In the genomic region with DNA sequence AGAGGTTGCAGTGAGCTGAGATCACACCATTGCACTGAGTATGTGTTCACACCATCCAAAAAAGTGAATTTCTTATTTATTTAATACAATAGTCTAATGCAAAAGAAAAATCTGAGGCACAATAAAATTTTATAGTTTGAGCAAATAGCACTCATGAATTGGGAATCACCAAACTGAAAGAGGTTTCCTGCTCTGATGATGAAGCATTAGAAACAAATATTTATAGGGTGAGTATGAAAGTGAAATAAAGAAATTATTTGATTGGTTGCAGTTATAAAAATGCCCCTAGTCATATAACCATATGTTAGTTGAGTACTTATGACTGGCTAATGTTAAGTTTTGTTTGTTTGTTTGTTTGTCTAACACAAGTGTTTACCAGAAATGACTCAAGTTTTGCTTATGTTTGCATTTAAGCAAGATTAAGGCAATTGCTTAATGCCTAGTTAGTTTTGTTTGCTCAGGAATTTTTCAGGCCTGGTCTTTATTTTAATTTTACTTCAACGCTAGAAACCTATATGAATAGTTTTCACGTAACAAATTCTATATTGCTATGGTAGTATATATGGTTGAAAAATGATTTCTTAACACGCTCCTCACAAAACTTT, we compare ENCODE assay signal across 19 cellular contexts.
A peak's percentile ranks its signal among the peaks of the same experiment; 100 is the strongest.
DNase-seq lines count a peak whose midpoint lies in the region; ATAC-seq, FAIRE-seq and TF ChIP-seq lines count a peak whose summit lies in the region.
"Had no signal": no experiment of that assay in that cellular context is flagged by ENCODE, and none has a peak within 500 bp of the region (broad histone marks: within the 10 kb centered on the region; RNA-seq: fewer than 3 reads in every experiment).

No MANE protein-coding gene starts in this region.

- H3K27ac ChIP-seq in IMR-90 (ENCODE audit: insufficient read depth, low read length), result no peak overlapping the region
- no peak overlapping the region for H3K27ac ChIP-seq in astrocyte (ENCODE audit: low read depth, low read length)
- H3K27ac ChIP-seq: BLaER1, C4-2B had no signal

- no peak overlapping the region for H3K23ac ChIP-seq in IMR-90 (ENCODE audit: low read depth, low read length)

- no peak overlapping the region for H3K56ac ChIP-seq in IMR-90 (ENCODE audit: extremely low read depth, insufficient read depth, low read length)

- H3K36me3 Mint-ChIP-seq in astrocyte (ENCODE audit: low read depth, unreplicated experiment), result no peaks in the 10 kb centered on the region
- H3K36me3 Mint-ChIP-seq: CD4-positive, CD25-positive, alpha-beta regulatory T cell; CD8-positive, alpha-beta T cell had no signal

- H2BK15ac ChIP-seq in IMR-90 (ENCODE audit: low read depth, low read length), result no peak overlapping the region

- in situ Hi-C loops in IMR-90 (cut with MboI; ENCODE audit: low sequenced_read_pairs), result no loop called here

- intact Hi-C loops in IMR-90 (cut with micrococcal nuclease), result loop anchor here (5.0 to 10.0 kb wide), 3 partner anchors 430 to 708 kb away; no protein-coding TSS in a partner anchor

- ATAC-seq in IMR-90 (ENCODE audit: low read depth), result no peak
- ATAC-seq: CD8-positive, alpha-beta T cell had no signal

- H3K4me2 ChIP-seq in IMR-90 (ENCODE audit: low read depth, low read length) (no peak overlapping the region), astrocyte (ENCODE audit: low read length) (no peak overlapping the region)
- H3K4me2 ChIP-seq: BLaER1 had no signal

- no CpG with 5 or more reads among the region's 3 CpGs for WGBS in IMR-90 (ENCODE audit: extremely low coverage in 2 of 2, insufficient read length in 1 of 2), 2 experiments

- TF ChIP-seq RAD21 in IMR-90 (IDR thresholded peaks at IDR 0.05; ENCODE audit: low read length), result no peak

- H4K5ac ChIP-seq in IMR-90 (ENCODE audit: low read depth, low read length), result no peak overlapping the region

- no peak for TF ChIP-seq POLR2A in IMR-90 (IDR thresholded peaks at IDR 0.05; ENCODE audit: low read depth, low read length)

- no peaks in the 10 kb centered on the region for H4K20me1 ChIP-seq in IMR-90 (ENCODE audit: insufficient read depth, low read length)
- no peaks in the 10 kb centered on the region for H4K20me1 ChIP-seq in astrocyte (ENCODE audit: insufficient read depth, low read length)
- H4K20me1 ChIP-seq: BLaER1 had no signal

- H3K9me3 ChIP-seq in IMR-90 (ENCODE audit: control insufficient read depth, insufficient read depth, low read length) (no peaks in the 10 kb centered on the region), astrocyte (ENCODE audit: insufficient read depth, low read depth, low read length) (no peaks in the 10 kb centered on the region)
- H3K9me3 ChIP-seq: BLaER1, Caco-2, HAP-1 had no signal

- DNase-seq in ELR (ENCODE audit: low read depth) (peak; percentile 9), IMR-90 (no peak), astrocyte (ENCODE audit: low read depth) (no peak), amniotic stem cell (lab: John Stamatoyannopoulos, UW) (no peak)
- DNase-seq in effector CD4-positive, alpha-beta T cell, result no peak
- no peak for DNase-seq in stimulated activated CD4-positive, alpha-beta T cell treated with anti-CD3 and anti-CD28 coated beads, Interleukin-12 subunit alpha, Interleukin-12 subunit beta, amount 100 ng/mL, for 4 hours
- DNase-seq: Caco-2; CD4-positive, CD25-positive, alpha-beta regulatory T cell; CD8-positive, alpha-beta T cell; DMS79; EL; GF-D8; GOT3 had no signal

- no peaks in the 10 kb centered on the region for H3K79me2 ChIP-seq in astrocyte (ENCODE audit: insufficient read depth, low read length)

- H3K36me3 ChIP-seq in IMR-90 (ENCODE audit: control insufficient read depth, insufficient read depth, low read length), result no peaks in the 10 kb centered on the region
- H3K36me3 ChIP-seq in astrocyte (ENCODE audit: insufficient read depth, low read length), result no peaks in the 10 kb centered on the region
- H3K36me3 ChIP-seq: BLaER1, HAP-1 had no signal

- BruUV-seq in IMR-90 (replicated peaks; lab: Mats Ljungman, UMichigan), result no TSS peak

- dilution Hi-C loops in IMR-90 (cut with HindIII; ENCODE audit: low sequenced_read_pairs, unreplicated experiment), result no loop called here

- FAIRE-seq in astrocyte (lab: Jason Lieb, UNC), result peak; percentile 59
- FAIRE-seq: GM12891, H54 had no signal

- POLR2A ChIA-PET in IMR-90 (lab: Charles Lee; ENCODE audit: unreplicated experiment), result no interaction called here

- H3K9ac ChIP-seq in IMR-90 (ENCODE audit: low read depth, low read length) (no peak overlapping the region), astrocyte (ENCODE audit: low read length) (no peak overlapping the region)
- H3K9ac ChIP-seq: BLaER1 had no signal

- H2BK120ac ChIP-seq in IMR-90 (ENCODE audit: low read depth, low read length), result no peak overlapping the region

- H3K27me3 Mint-ChIP-seq in astrocyte (ENCODE audit: low read depth, unreplicated experiment), result no peaks in the 10 kb centered on the region
- H3K27me3 Mint-ChIP-seq: B cell; CD4-positive, CD25-positive, alpha-beta regulatory T cell had no signal

- H3K14ac ChIP-seq in IMR-90 (replicated peaks; ENCODE audit: low read depth, low read length), result no peak overlapping the region

- H3K27me3 ChIP-seq in IMR-90 (ENCODE audit: control insufficient read depth, insufficient read depth, low read length) (no peaks in the 10 kb centered on the region), astrocyte (ENCODE audit: insufficient read depth, low read length) (no peaks in the 10 kb centered on the region)
- H3K27me3 ChIP-seq: BLaER1 had no signal

- no peaks in the 10 kb centered on the region for H3K9me1 ChIP-seq in IMR-90 (ENCODE audit: insufficient read depth, low read length)

- no peak overlapping the region for H2AK9ac ChIP-seq in IMR-90 (replicated peaks; ENCODE audit: low read depth, low read length, poor library complexity)

- H3K4me1 Mint-ChIP-seq in astrocyte (ENCODE audit: low read depth, unreplicated experiment), result peaks cover 14% of the 10 kb centered on the region
- H3K4me1 Mint-ChIP-seq: B cell had no signal

- H2BK20ac ChIP-seq in IMR-90 (ENCODE audit: low read depth, low read length), result no peak overlapping the region

- no peak overlapping the region for H2AK5ac ChIP-seq in IMR-90 (ENCODE audit: low read depth, low read length)

- H3K4me1 ChIP-seq in IMR-90 (ENCODE audit: control insufficient read depth, insufficient read depth, low read length) (no peaks in the 10 kb centered on the region), astrocyte (ENCODE audit: insufficient read depth, low read length) (no peaks in the 10 kb centered on the region)
- H3K4me1 ChIP-seq: BLaER1, HAP-1 had no signal

- TF ChIP-seq CTCF in IMR-90 (conservative IDR thresholded peaks at IDR 0.05; ENCODE audit: low read depth, low read length) (no peak), astrocyte (IDR thresholded peaks at IDR 0.05; ENCODE audit: insufficient read depth, low read depth, low read length) (no peak)

- H4K8ac ChIP-seq in IMR-90 (ENCODE audit: low read depth in 2 of 2, low read length in 2 of 2), result no peak overlapping the region

- H2AFZ ChIP-seq in IMR-90 (replicated peaks; ENCODE audit: low read length, poor library complexity) (no peak overlapping the region), astrocyte (ENCODE audit: low read depth, low read length) (no peak overlapping the region)

- no peak overlapping the region for H3K4ac ChIP-seq in IMR-90 (ENCODE audit: low read depth, low read length)

- H3K27ac Mint-ChIP-seq in astrocyte (ENCODE audit: unreplicated experiment), result no peak overlapping the region
- H3K27ac Mint-ChIP-seq: B cell; CD4-positive, CD25-positive, alpha-beta regulatory T cell; CD8-positive, alpha-beta T cell had no signal

- CTCF ChIA-PET in IMR-90 (lab: Yijun Ruan, JAX), result no interaction called here

- H3K9me3 Mint-ChIP-seq in astrocyte (ENCODE audit: unreplicated experiment), result no peaks in the 10 kb centered on the region
- H3K9me3 Mint-ChIP-seq: CD8-positive, alpha-beta T cell had no signal

- no peak overlapping the region for H2BK5ac ChIP-seq in IMR-90 (ENCODE audit: low read depth, low read length, poor library complexity, severe bottlenecking)

- no peaks in the 10 kb centered on the region for H3K79me1 ChIP-seq in IMR-90 (ENCODE audit: low read depth in 1 of 2, low read length in 2 of 2)

- no peak overlapping the region for H3K4me3 ChIP-seq in IMR-90 (ENCODE audit: insufficient read depth, low read depth, low read length)
- no peak overlapping the region for H3K4me3 ChIP-seq in astrocyte (ENCODE audit: insufficient read depth, low read depth, low read length)
- H3K4me3 ChIP-seq: BLaER1, HAP-1 had no signal

- H3K18ac ChIP-seq in IMR-90 (ENCODE audit: low read depth, low read length), result no peak overlapping the region

- H4K91ac ChIP-seq in IMR-90 (ENCODE audit: insufficient read depth, low read depth, low read length), result no peak overlapping the region

- H3K4me3 Mint-ChIP-seq in astrocyte (ENCODE audit: unreplicated experiment), result no peak overlapping the region
- H3K4me3 Mint-ChIP-seq: B cell; CD4-positive, CD25-positive, alpha-beta regulatory T cell; CD8-positive, alpha-beta T cell had no signal

TF ChIP-seq in IMR-90, 13 proteins besides CTCF, POLR2A, EP300 and RAD21:
- TF ChIP-seq RFX5 (IDR thresholded peaks at IDR 0.05; ENCODE audit: low read depth, low read length) (no peak), MAFK (IDR thresholded peaks at IDR 0.05; ENCODE audit: low read depth, low read length) (0 out of 2 replicates have a peak, but pooled peaks have one; percentile 12)
